In genomic region chr16:2468142-2468724, GRCh38 we compare ENCODE assay signal across 6 cellular contexts. TPM values are rescaled to one million over a fixed set of nuclear protein-coding genes. Genes with fewer than 3 reads are reported as not detected.
DNase-seq lines count a peak whose midpoint lies in the region; ATAC-seq and TF ChIP-seq lines count a peak whose summit lies in the region.

No MANE protein-coding gene starts in this region.

- H4K20me1 ChIP-seq in OCI-LY3 (ENCODE audit: insufficient read depth, low read length): no peaks in the 10 kb centered on the region

- in situ Hi-C loops in GM13976 (cut with MboI; ENCODE audit: low sequenced_read_pairs, unreplicated experiment): no loop called here

- intact Hi-C loops in left cardiac atrium (cut with DNase I) (no loop called here), upper lobe of right lung (cut with DNase I) (no loop called here)

- H3K27me3 ChIP-seq in OCI-LY3 (ENCODE audit: low read depth, low read length): peaks cover 25% of the 10 kb centered on the region
- H3K27me3 ChIP-seq in upper lobe of right lung: peaks cover 45% of the 10 kb centered on the region

- H3K4me3 ChIP-seq in OCI-LY3 (ENCODE audit: low read length) (peak overlapping the region; percentile 72), upper lobe of right lung (peak overlapping the region; percentile 42)

- H3K27ac ChIP-seq in OCI-LY3 (ENCODE audit: low read length) (no peak overlapping the region), upper lobe of right lung (no peak overlapping the region)

- H3K9ac ChIP-seq in OCI-LY3 (ENCODE audit: low read length): peak overlapping the region; percentile 23; the same call in 1 of the 2 replicates

- no peak for TF ChIP-seq CTCF in GM13976 (IDR thresholded peaks at IDR 0.05; ENCODE audit: borderline replicate concordance, control extremely low read depth, extremely low read depth, insufficient read depth, missing control alignments)
- TF ChIP-seq CTCF in OCI-LY3 (IDR thresholded peaks at IDR 0.05; ENCODE audit: low read depth, low read length): no peak
- no peak for TF ChIP-seq CTCF in upper lobe of right lung (IDR thresholded peaks at IDR 0.05)

- H3K4me2 ChIP-seq in OCI-LY3 (ENCODE audit: low read length): peak overlapping the region; percentile 77

- H3K9me3 ChIP-seq in OCI-LY3 (ENCODE audit: insufficient read depth, low read length) (no peaks in the 10 kb centered on the region), upper lobe of right lung (no peaks in the 10 kb centered on the region)

- ATAC-seq in left cardiac atrium (peak; percentile 9 to 39), upper lobe of right lung (peak; percentile 1), HG02610 (IDR thresholded peaks at IDR 0.05; ENCODE audit: unreplicated experiment) (no peak)

- H3K4me1 ChIP-seq in OCI-LY3 (ENCODE audit: low read length) (peaks cover 30% of the 10 kb centered on the region), upper lobe of right lung (peaks cover 33% of the 10 kb centered on the region)

- peak overlapping the region; percentile 43; the same call in 1 of the 2 replicates for H2AFZ ChIP-seq in OCI-LY3 (ENCODE audit: low read depth, low read length)

- no peaks in the 10 kb centered on the region for H3K79me2 ChIP-seq in OCI-LY3 (ENCODE audit: low read length)

- H3K36me3 ChIP-seq in OCI-LY3 (replicated peaks; ENCODE audit: low read depth, low read length) (no peaks in the 10 kb centered on the region), upper lobe of right lung (no peaks in the 10 kb centered on the region)

- peak; percentile 76 for DNase-seq in GM13976 (ENCODE audit: low spot score)
- no peak for DNase-seq in left cardiac atrium
- DNase-seq in upper lobe of right lung: no peak
- no peak for DNase-seq in activated naive CD4-positive, alpha-beta T cell treated with Interleukin-2 at 50 U/mL for 16 hours

RNA-seq across cellular contexts. Expression of gene NTN3, which starts 2.9 kb away (rescaled TPM):
- under 1 TPM; 0.39 to 0.65 TPM for total RNA-seq in left cardiac atrium
- not detected for total RNA-seq in upper lobe of right lung

RNA-seq across cellular contexts. Expression of gene TBC1D24, which starts 6.7 kb away (rescaled TPM):
- total RNA-seq in left cardiac atrium: 10 to 100 TPM in 1 of 2 donors, 1 to 10 TPM in 1; 9.8 to 15.1 TPM
- 43.7 TPM for total RNA-seq in upper lobe of right lung

RNA-seq across cellular contexts. Expression of gene TEDC2, which starts 8.3 kb away (rescaled TPM):
- total RNA-seq in left cardiac atrium (1 to 10 TPM in 1 of 2 donors, under 1 TPM in 1; 0.47 to 2.8 TPM), upper lobe of right lung (not detected)

RNA-seq across cellular contexts. Expression of gene CCNF, which starts 39.0 kb away (rescaled TPM):
- total RNA-seq in left cardiac atrium: 1 to 10 TPM; 1.6 to 2.1 TPM
- total RNA-seq in upper lobe of right lung: 3.6 TPM

RNA-seq across cellular contexts. Expression of gene ATP6V0C, which starts 45.5 kb away (rescaled TPM):
- total RNA-seq in left cardiac atrium (100 to 1,000 TPM; 162 to 197 TPM), upper lobe of right lung (298 TPM)
